Comparison of ENCODE assay signal across 8 cellular contexts in the genomic region with DNA sequence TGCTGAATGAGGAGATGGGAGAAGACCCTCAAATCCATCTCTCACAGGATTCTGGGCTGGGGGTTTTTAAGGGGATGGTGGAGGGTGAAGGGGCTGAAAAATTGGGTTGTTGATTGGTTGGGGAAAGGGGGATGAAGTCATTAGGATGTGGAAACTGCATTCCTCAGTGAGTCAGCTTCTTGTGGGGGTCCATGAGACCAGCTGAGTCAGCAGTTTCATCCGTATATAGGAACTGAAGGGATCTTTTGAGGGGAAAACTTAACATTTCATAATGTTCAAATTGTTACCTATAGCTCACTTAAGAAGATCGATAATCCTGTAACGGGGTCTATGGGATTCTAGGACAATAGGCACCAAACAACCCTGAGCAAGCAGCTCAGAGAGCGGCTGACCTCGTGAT.
"Had no signal": no experiment of that assay in that cellular context is flagged by ENCODE, and none has a peak within 500 bp of the region (broad histone marks: within the 10 kb centered on the region; RNA-seq: fewer than 3 reads in every experiment).

No MANE protein-coding gene starts in this region.

- H3K9ac ChIP-seq: GM23248, KMS-11 had no signal

- H3K4me2 ChIP-seq: KMS-11 had no signal

- H3K4me3 ChIP-seq: GM23248 had no signal

- H3K27ac ChIP-seq: GM23248, KMS-11 had no signal

- DNase-seq: GM23248, H9, HCEC 1CT, Karpas-422, KBM-7 had no signal

- H2AFZ ChIP-seq: GM23248 had no signal

- FAIRE-seq: H54, HTR-8/SVneo had no signal
